ENCODE assay signal across 15 cellular contexts in genomic region chr5:65478336-65478735, GRCh38. TPM values are rescaled to one million over a fixed set of nuclear protein-coding genes. Genes with fewer than 3 reads are reported as not detected.
DNase-seq lines count a peak whose midpoint lies in the region; FAIRE-seq and TF ChIP-seq lines count a peak whose summit lies in the region.
"Had no signal": no experiment of that assay in that cellular context is flagged by ENCODE, and none has a peak within 500 bp of the region (broad histone marks: within the 10 kb centered on the region; RNA-seq: fewer than 3 reads in every experiment).

No MANE protein-coding gene starts in this region.

- POLR2A ChIA-PET in GM10248 (lab: Yijun Ruan, JAX), result no interaction called here

- no peak overlapping the region for H3K27ac ChIP-seq in hepatocyte
- H3K27ac ChIP-seq: BLaER1 treated with 17β-estradiol and CSF1 and Interleukin-3, amounts not matched to agents 10 nM and 100 nM had no signal

- H2AFZ ChIP-seq in hepatocyte, result no peak overlapping the region

- TF ChIP-seq CTCF in hepatocyte (IDR thresholded peaks at IDR 0.05; ENCODE audit: poor library complexity), result no peak
- no peak for TF ChIP-seq CTCF in GM10248 (IDR thresholded peaks at IDR 0.05; ENCODE audit: control extremely low read depth, extremely low read depth, low read depth, missing control alignments)

- H3K9ac ChIP-seq in adipocyte (ENCODE audit: low read length) (no peak overlapping the region), skeletal muscle satellite cell (ENCODE audit: low read depth, low read length) (peak overlapping the region; percentile 84)
- H3K9ac ChIP-seq: BLaER1 treated with 17β-estradiol and CSF1 and Interleukin-3, amounts not matched to agents 10 nM and 100 nM had no signal

- H3K4me1 ChIP-seq in adipocyte (ENCODE audit: control insufficient read depth, insufficient read depth, low read length) (peaks cover 45% of the 10 kb centered on the region), hepatocyte (ENCODE audit: insufficient read depth) (peaks cover 2% of the 10 kb centered on the region), skeletal muscle satellite cell (ENCODE audit: control insufficient read depth, insufficient read depth, low read length) (peaks cover 27% of the 10 kb centered on the region)

- H3K4me3 ChIP-seq in adipocyte (ENCODE audit: low read length) (no peak overlapping the region), hepatocyte (no peak overlapping the region), skeletal muscle satellite cell (ENCODE audit: low read length) (peak overlapping the region; percentile 76)
- H3K4me3 ChIP-seq: BLaER1 treated with 17β-estradiol and CSF1 and Interleukin-3, amounts not matched to agents 10 nM and 100 nM had no signal

- H4K20me1 ChIP-seq in hepatocyte (ENCODE audit: insufficient read depth, poor library complexity, severe bottlenecking), result no peaks in the 10 kb centered on the region
- H4K20me1 ChIP-seq: BLaER1 treated with 17β-estradiol and CSF1 and Interleukin-3, amounts not matched to agents 10 nM and 100 nM had no signal

- WGBS in hepatocyte (ENCODE audit: low lambda C conversion rate, missing lambda C conversion rate), result 43% methylated on average over 1 of the region's 1 CpG

- H3K9me3 ChIP-seq in adipocyte (ENCODE audit: control insufficient read depth, low read length), result no peaks in the 10 kb centered on the region
- H3K9me3 ChIP-seq in hepatocyte (ENCODE audit: low read depth), result no peaks in the 10 kb centered on the region
- H3K9me3 ChIP-seq in skeletal muscle satellite cell (replicated peaks; ENCODE audit: low read length), result no peaks in the 10 kb centered on the region
- H3K9me3 ChIP-seq: BLaER1 treated with 17β-estradiol and CSF1 and Interleukin-3, amounts not matched to agents 10 nM and 100 nM had no signal

- DNase-seq in GM19239 (ENCODE audit: insufficient read length, low spot score) (no peak), adipocyte (ENCODE audit: low read depth) (peak; percentile 13), hepatocyte (ENCODE audit: low spot score) (no peak), GM10248 (ENCODE audit: extremely low spot score) (no peak), DMS 273 (lab: John Stamatoyannopoulos, UW; ENCODE audit: unreplicated experiment) (no peak), DMS 273 treated with DMSO at 0.1 percent for 48 hours (lab: John Stamatoyannopoulos, UW) (no peak)
- DNase-seq: DMS153, HCEC 1CT, MV-4-11, NCI-H1436, NCI-H2081 treated with DMSO at 0.1 percent for 48 hours, NCI-H524, PC-3 had no signal

- peaks cover 44% of the 10 kb centered on the region for H3K79me2 ChIP-seq in hepatocyte

- CTCF ChIA-PET in GM10248 (lab: Yijun Ruan, JAX), result no interaction called here

- H3K27me3 ChIP-seq in adipocyte (replicated peaks; ENCODE audit: control insufficient read depth, insufficient read depth, low read length), result no peaks in the 10 kb centered on the region
- H3K27me3 ChIP-seq in hepatocyte, result no peaks in the 10 kb centered on the region
- H3K27me3 ChIP-seq in skeletal muscle satellite cell (ENCODE audit: control insufficient read depth, insufficient read depth, low read length), result no peaks in the 10 kb centered on the region
- H3K27me3 ChIP-seq: BLaER1 treated with 17β-estradiol and CSF1 and Interleukin-3, amounts not matched to agents 10 nM and 100 nM had no signal

- FAIRE-seq in GM19239 (lab: Jason Lieb, UNC), result peak; percentile 8

- H3K9me2 ChIP-seq in hepatocyte (replicated peaks; ENCODE audit: insufficient read depth), result no peaks in the 10 kb centered on the region

- H3K4me2 ChIP-seq in hepatocyte (peak overlapping the region; percentile 87), skeletal muscle satellite cell (ENCODE audit: low read length) (peak overlapping the region; percentile 84)
- H3K4me2 ChIP-seq: BLaER1 treated with 17β-estradiol and CSF1 and Interleukin-3, amounts not matched to agents 10 nM and 100 nM had no signal

- H3K36me3 ChIP-seq in adipocyte (ENCODE audit: control insufficient read depth, insufficient read depth, low read length, severe bottlenecking) (no peaks in the 10 kb centered on the region), hepatocyte (replicated peaks; ENCODE audit: insufficient read depth, low read depth) (no peaks in the 10 kb centered on the region), skeletal muscle satellite cell (ENCODE audit: insufficient read depth, low read length) (no peaks in the 10 kb centered on the region)
- H3K36me3 ChIP-seq: BLaER1 treated with 17β-estradiol and CSF1 and Interleukin-3, amounts not matched to agents 10 nM and 100 nM had no signal

RNA-seq across cellular contexts. Expression of gene ADAMTS6, which starts 3.4 kb away (rescaled TPM):
- total RNA-seq in hepatocyte, result 10.4 and 21.0 TPM in 2 replicates
- 3.4 and 5.9 TPM in 2 replicates for polyA plus RNA-seq in hepatocyte
- total RNA-seq in skeletal muscle satellite cell (2012; rRNA removed), result 41.3 and 44.1 TPM in 2 replicates
